8 cellular contexts compared by ENCODE assay signal in the genomic region with DNA sequence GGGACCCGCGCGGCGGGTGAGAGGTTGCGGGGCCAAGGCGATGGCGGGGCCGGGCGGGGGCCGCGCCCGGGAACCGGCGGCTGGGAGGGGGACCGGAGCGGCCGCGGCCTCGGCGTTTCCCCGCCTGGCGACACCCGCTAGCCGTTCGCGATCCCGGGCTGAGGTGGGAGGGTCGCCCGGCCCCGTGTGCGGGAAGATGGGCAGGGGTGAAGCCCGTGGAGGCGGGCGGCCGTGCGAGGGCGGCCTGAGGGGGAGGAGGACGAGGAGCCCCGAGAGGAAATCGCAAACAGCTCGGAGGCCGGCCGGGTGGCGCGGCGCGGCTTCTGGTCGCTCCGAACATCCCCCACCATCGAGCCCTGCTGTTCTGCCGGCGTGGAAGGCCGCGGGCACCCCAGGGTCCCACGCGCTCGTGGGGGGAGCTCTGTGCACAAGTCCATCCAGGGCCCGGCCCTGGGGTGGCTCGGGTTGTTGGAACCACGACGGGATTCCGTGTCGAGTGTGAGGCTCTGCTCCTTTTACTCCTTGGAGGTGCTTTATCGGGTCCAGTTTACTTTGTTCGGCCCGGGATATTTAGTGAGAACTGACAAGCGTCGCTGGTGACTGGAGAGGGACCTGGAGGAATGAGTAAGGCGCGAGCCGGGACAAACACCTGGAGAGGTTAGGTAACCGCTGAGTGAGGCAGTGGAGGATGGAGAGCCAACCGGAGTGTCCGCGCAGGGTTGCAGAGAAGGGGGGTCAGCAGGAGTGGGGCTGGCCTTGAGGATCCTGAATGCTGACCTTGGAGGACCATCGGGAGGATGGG. TPM values are rescaled to one million over a fixed set of nuclear protein-coding genes. Genes with fewer than 3 reads are reported as not detected.
DNase-seq lines count a peak whose midpoint lies in the region; ATAC-seq, FAIRE-seq and TF ChIP-seq lines count a peak whose summit lies in the region.

No MANE protein-coding gene starts in this region.

- 2% methylated on average over 44 of the region's 76 CpGs for WGBS in GM12878 (ENCODE audit: insufficient coverage, insufficient replicate concordance, low lambda C conversion rate, missing lambda C conversion rate)
- no CpG with 5 or more reads among the region's 76 CpGs for WGBS in iPS DF 6.9 (ENCODE audit: insufficient coverage, insufficient read length)
- 0 to 1% methylated on average over 76 of the region's 76 CpGs for WGBS in sigmoid colon, 2 donors

- H3K27ac ChIP-seq in GM12878 (ENCODE audit: control insufficient read depth, insufficient read depth) (peak overlapping the region; percentile 84), iPS DF 6.9 (ENCODE audit: low read length) (no peak overlapping the region), sigmoid colon (peak overlapping the region; percentile 94 to 99 (median 96))

- SMC1A ChIA-PET in GM12878 (lab: Charles Lee; ENCODE audit: uncharacterized antibody, unreplicated experiment) = interaction anchor here (1.0 to 1.9 kb wide), 11 partner anchors 9 to 404 kb away, joined by 3 to 10 read pairs (median 6); no protein-coding TSS in a partner anchor

- POLR2A ChIA-PET in GM12878 (lab: Charles Lee) = interaction anchor here (0.6 to 2.1 kb wide), 9 partner anchors 9 to 492 kb away, joined by 3 to 12 read pairs (median 6); no protein-coding TSS in a partner anchor

- intact Hi-C loops in GM12878 (cut with micrococcal nuclease; ENCODE audit: unreplicated experiment) = loop anchor here (5.0 kb wide), 1 partner anchor 67 kb away; no protein-coding TSS in a partner anchor
- intact Hi-C loops in sigmoid colon (cut with DNase I) = loop anchor here (10.0 kb wide), 1 partner anchor 354 kb away; a partner anchor contains a TSS

- ATAC-seq in GM19438 (IDR thresholded peaks at IDR 0.05; ENCODE audit: low read depth, unreplicated experiment) = peak; percentile 45
- peak; percentile 36 for ATAC-seq in HG03520 (IDR thresholded peaks at IDR 0.05; ENCODE audit: unreplicated experiment)
- peak; percentile 68 for ATAC-seq in GM12878

- H3K79me2 ChIP-seq in GM12878 (ENCODE audit: control insufficient read depth, insufficient read depth, low read length) = peaks cover 50% of the 10 kb centered on the region

- TF ChIP-seq RAD21 in GM12878 (IDR thresholded peaks at IDR 0.05; ENCODE audit: insufficient read depth, low read depth, low read length) = no peak

- peaks cover 4% of the 10 kb centered on the region; the same call in 1 of the 2 replicates for H3K4me1 ChIP-seq in GM12878 (ENCODE audit: control insufficient read depth, insufficient read depth, low read length)
- H3K4me1 ChIP-seq in iPS DF 6.9 (ENCODE audit: control insufficient read depth, insufficient read depth, low read length) = 0 out of 2 replicates have a peak, but pooled peaks cover 1% of the 10 kb centered on the region
- H3K4me1 ChIP-seq in sigmoid colon = peaks cover 0 to 47% (median 42%) of the 10 kb centered on the region in 4 donors

- RAD21 ChIA-PET in GM12878 (lab: Charles Lee; ENCODE audit: unreplicated experiment) = interaction anchor here (0.6 to 2.4 kb wide), 11 partner anchors 8 to 211 kb away, joined by 3 to 12 read pairs (median 4); no protein-coding TSS in a partner anchor

- H3K36me3 ChIP-seq in GM12878 (ENCODE audit: control insufficient read depth in 2 of 2, insufficient read depth in 2 of 2, low read length in 1 of 2) = no peaks in the 10 kb centered on the region
- H3K36me3 ChIP-seq in iPS DF 6.9 (ENCODE audit: control insufficient read depth, insufficient read depth, low read length) = no peaks in the 10 kb centered on the region
- no peaks in the 10 kb centered on the region for H3K36me3 ChIP-seq in sigmoid colon

- TF ChIP-seq EP300 in GM12878 (IDR thresholded peaks at IDR 0.05; ENCODE audit: borderline replicate concordance in 1 of 2, control insufficient read depth in 1 of 2, low read depth in 2 of 2, low read length in 2 of 2) (no peak), sigmoid colon (IDR thresholded peaks at IDR 0.05) (no peak)

- DNase-seq in CD1c-positive myeloid dendritic cell (ENCODE audit: extremely low spot score) = peak; percentile 48
- peak; percentile 13 to 55 (median 30) for DNase-seq in T-helper 1 cell
- DNase-seq in GM12878 (ENCODE audit: low read depth, low spot score) = no peak
- peak; percentile 20 for DNase-seq in iPS DF 6.9 (ENCODE audit: low read depth, low spot score)
- peak; percentile 70 for DNase-seq in sigmoid colon
- no peak for DNase-seq in amniotic stem cell (lab: John Stamatoyannopoulos, UW)

- H3K9me3 ChIP-seq in GM12878 (replicated peaks; ENCODE audit: control insufficient read depth, insufficient read depth, low read length) (no peaks in the 10 kb centered on the region), iPS DF 6.9 (ENCODE audit: control insufficient read depth, insufficient read depth, low read length) (no peaks in the 10 kb centered on the region), sigmoid colon (no peaks in the 10 kb centered on the region)

- CTCF ChIA-PET in GM12878 (lab: Yijun Ruan, JAX) = interaction anchor here (0.5 to 2.5 kb wide), 14 partner anchors 9 to 205 kb away, joined by 3 to 13 read pairs (median 4); a partner anchor contains a TSS

- no peaks in the 10 kb centered on the region for H4K20me1 ChIP-seq in GM12878 (ENCODE audit: control insufficient read depth, insufficient read depth)

- FAIRE-seq in GM12878 (lab: Jason Lieb, UNC) = no peak

- peak; percentile 31; the same call in 1 of the 2 replicates for TF ChIP-seq POLR2A in GM12878 (IDR thresholded peaks at IDR 0.05; ENCODE audit: low read depth, low read length)
- TF ChIP-seq POLR2A in sigmoid colon (IDR thresholded peaks at IDR 0.05) = no peak

- peak overlapping the region; percentile 92 for H3K9ac ChIP-seq in GM12878 (ENCODE audit: control insufficient read depth, insufficient read depth, low read length)

- H3K27me3 ChIP-seq in GM12878 (replicated peaks in 1 of 2; ENCODE audit: control insufficient read depth in 2 of 2, insufficient read depth in 2 of 2, low read length in 1 of 2) = no peaks in the 10 kb centered on the region
- peaks cover 18% of the 10 kb centered on the region for H3K27me3 ChIP-seq in iPS DF 6.9 (ENCODE audit: control insufficient read depth, insufficient read depth, low read length)
- H3K27me3 ChIP-seq in sigmoid colon = no peaks in the 10 kb centered on the region

- H2AFZ ChIP-seq in GM12878 (ENCODE audit: control insufficient read depth, low read depth, low read length) = peak overlapping the region; percentile 69

- BruUV-seq in GM12878 (replicated peaks; lab: Mats Ljungman, UMichigan) = TSS peak; percentile 45

- H3K4me3 ChIP-seq in GM12878 = peak overlapping the region; percentile 71
- H3K4me3 ChIP-seq in iPS DF 6.9 (ENCODE audit: low read length) = peak overlapping the region; percentile 40
- H3K4me3 ChIP-seq in sigmoid colon = peak overlapping the region; percentile 73 to 83 (median 78)

- in situ Hi-C loops in GM12878 (cut with MboI) = no loop called here

- H3K4me2 ChIP-seq in GM12878 (ENCODE audit: control insufficient read depth, insufficient read depth) = peak overlapping the region; percentile 89; the same call in 1 of the 2 replicates

- TF ChIP-seq CTCF in GM12878 (IDR thresholded peaks at IDR 0.05 in 2 of 3, conservative IDR thresholded peaks at IDR 0.05 in 1 of 3; ENCODE audit: control insufficient read depth in 2 of 3, extremely low read depth in 1 of 3, insufficient read depth in 1 of 3, low read depth in 3 of 3, low read length in 3 of 3) = no peak
- no peak for TF ChIP-seq CTCF in sigmoid colon (IDR thresholded peaks at IDR 0.05)

TF ChIP-seq in GM12878, 131 proteins besides CTCF, POLR2A, EP300 and RAD21 (continues in another document):
- TF ChIP-seq, protein P1, sequence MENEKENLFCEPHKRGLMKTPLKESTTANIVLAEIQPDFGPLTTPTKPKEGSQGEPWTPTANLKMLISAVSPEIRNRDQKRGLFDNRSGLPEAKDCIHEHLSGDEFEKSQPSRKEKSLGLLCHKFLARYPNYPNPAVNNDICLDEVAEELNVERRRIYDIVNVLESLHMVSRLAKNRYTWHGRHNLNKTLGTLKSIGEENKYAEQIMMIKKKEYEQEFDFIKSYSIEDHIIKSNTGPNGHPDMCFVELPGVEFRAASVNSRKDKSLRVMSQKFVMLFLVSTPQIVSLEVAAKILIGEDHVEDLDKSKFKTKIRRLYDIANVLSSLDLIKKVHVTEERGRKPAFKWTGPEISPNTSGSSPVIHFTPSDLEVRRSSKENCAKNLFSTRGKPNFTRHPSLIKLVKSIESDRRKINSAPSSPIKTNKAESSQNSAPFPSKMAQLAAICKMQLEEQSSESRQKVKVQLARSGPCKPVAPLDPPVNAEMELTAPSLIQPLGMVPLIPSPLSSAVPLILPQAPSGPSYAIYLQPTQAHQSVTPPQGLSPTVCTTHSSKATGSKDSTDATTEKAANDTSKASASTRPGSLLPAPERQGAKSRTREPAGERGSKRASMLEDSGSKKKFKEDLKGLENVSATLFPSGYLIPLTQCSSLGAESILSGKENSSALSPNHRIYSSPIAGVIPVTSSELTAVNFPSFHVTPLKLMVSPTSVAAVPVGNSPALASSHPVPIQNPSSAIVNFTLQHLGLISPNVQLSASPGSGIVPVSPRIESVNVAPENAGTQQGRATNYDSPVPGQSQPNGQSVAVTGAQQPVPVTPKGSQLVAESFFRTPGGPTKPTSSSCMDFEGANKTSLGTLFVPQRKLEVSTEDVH (IDR thresholded peaks at IDR 0.05; ENCODE audit: low read depth, partially characterized antibody) = no peak
- no peak for TF ChIP-seq CHD4 (IDR thresholded peaks at IDR 0.05)
- TF ChIP-seq ASH2L (IDR thresholded peaks at IDR 0.05; ENCODE audit: borderline replicate concordance, low read depth) = no peak
- TF ChIP-seq YY1 (IDR thresholded peaks at IDR 0.05; ENCODE audit: low read depth, low read length) = no peak

RNA-seq across cellular contexts. Expression of a gene that starts 0.7 kb away (rescaled TPM):
- total RNA-seq in GM12878 (2013; cell fraction: nucleolus; rRNA removed) = 78.6 and 83.0 TPM in 2 replicates
- 16.9 and 17.0 TPM in 2 replicates for total RNA-seq in GM12878 (2014; rRNA removed)
- total RNA-seq in GM12878 (2014; rRNA removed; fragmentation: Illumina TruSeq; extraction: Trizol) = 20.3 and 23.4 TPM in 2 replicates
- total RNA-seq in GM12878 (2021) = 34.4 and 36.9 TPM in 2 replicates
- 11.6 TPM for polyA plus RNA-seq in GM12878 (2011; ENCODE audit: low read depth)
- polyA plus RNA-seq in GM12878 (2011; rRNA removed) = 12.6 and 19.0 TPM in 2 replicates
- polyA plus RNA-seq in GM12878 (2011; cell fraction: cytosol; rRNA removed) = 11.7 and 12.2 TPM in 2 replicates
- 19.8 and 26.1 TPM in 2 replicates for polyA plus RNA-seq in GM12878 (2011; cell fraction: nucleus; rRNA removed)
- 16.7 and 18.2 TPM in 2 replicates for polyA plus RNA-seq in GM12878 (2012)
- 22.6 and 26.0 TPM in 2 replicates for polyA plus RNA-seq in GM12878 (2014; fragmentation: Illumina TruSeq; extraction: Trizol)
- polyA plus RNA-seq in GM12878 (2014; fragmentation: Nextera tagmentation; extraction: Ambion mirVana) = 1 to 10 TPM; 3.5 to 4.2 TPM
- 22.2 and 22.9 TPM in 2 replicates for polyA plus RNA-seq in GM12878 (2014; rRNA removed)
- 10 to 100 TPM; 18.3 to 18.9 TPM for polyA plus RNA-seq in GM12878 (2016; fragmentation: Nextera tagmentation; extraction: Ambion mirVana)
- 21.0 and 23.6 TPM in 2 replicates for polyA minus RNA-seq in GM12878 (2011; rRNA and poly(A)+ RNA removed)
- 8.0 and 9.4 TPM in 2 replicates for polyA minus RNA-seq in GM12878 (2011; cell fraction: cytosol; rRNA and poly(A)+ RNA removed)
- 14.0 and 24.2 TPM in 2 replicates for polyA minus RNA-seq in GM12878 (2011; cell fraction: nucleus; rRNA and poly(A)+ RNA removed)
- 10 to 100 TPM; 27.6 to 64.0 (median 35.7) TPM for total RNA-seq in sigmoid colon
- polyA plus RNA-seq in sigmoid colon = 10 to 100 TPM in 1 of 3 donors, 1 to 10 TPM in 2; 5.4 to 20.0 (median 6.2) TPM

Comparison
In these comparisons a context has a peak if more than half of its experiments do, and no peak if none do; other contexts are left out.
1. DNase-seq: peak in CD1c-positive myeloid dendritic cell (single experiment), T-helper 1 cell (5 of 5), iPS DF 6.9 (single experiment) and sigmoid colon (single experiment); none in GM12878 (single experiment) and amniotic stem cell (single experiment).
2. Peak in every context shown above with its lines, with median percentiles within 50 percentile points of each other: ATAC-seq and H3K4me3 ChIP-seq.